In the genomic region with DNA sequence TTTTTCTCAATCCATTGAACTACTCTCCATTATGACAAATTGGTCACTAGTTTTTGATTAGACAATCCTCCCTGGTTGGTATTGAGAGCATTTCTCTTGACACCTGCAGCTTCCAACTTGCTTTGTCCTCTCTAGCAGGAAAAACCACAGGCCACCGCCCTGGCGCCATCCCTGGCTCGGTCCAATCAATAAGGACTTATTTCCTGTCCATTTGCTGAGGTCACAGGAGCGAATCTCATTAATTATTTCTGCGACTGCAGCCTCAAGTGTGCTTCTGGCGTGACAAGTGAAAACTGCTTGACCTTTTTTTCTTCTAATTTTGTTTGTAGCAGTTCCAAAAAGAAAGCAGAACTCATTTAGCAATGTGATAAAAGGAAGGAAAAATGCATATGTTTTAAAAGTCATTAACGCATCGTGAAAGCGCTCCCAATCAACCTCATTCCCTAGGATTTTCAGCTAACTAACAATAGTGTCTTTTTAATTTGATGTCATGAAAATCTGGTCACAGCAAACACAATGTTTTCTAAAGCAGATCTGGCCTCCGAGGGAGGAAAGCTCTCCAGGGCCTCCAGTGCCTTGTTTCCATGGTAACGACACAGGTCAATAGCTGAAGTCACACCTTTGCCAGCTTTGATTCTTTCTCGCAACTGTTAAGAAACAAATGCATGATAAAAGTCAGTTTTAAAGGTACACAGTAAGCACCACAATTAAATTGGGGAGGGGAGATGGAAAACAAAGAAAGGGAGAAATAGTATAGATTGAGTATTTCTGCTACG, we compare ENCODE assay signal across 11 cellular contexts. TPM values are rescaled to one million over a fixed set of nuclear protein-coding genes. Genes with fewer than 3 reads are reported as not detected.
DNase-seq lines count a peak whose midpoint lies in the region; ATAC-seq, FAIRE-seq and TF ChIP-seq lines count a peak whose summit lies in the region.
"Had no signal": no experiment of that assay in that cellular context is flagged by ENCODE, and none has a peak within 500 bp of the region (broad histone marks: within the 10 kb centered on the region; RNA-seq: fewer than 3 reads in every experiment).

No MANE protein-coding gene starts in this region.

- H3K4me3 ChIP-seq in K562 (no peak overlapping the region), mesenchymal stem cell (ENCODE audit: insufficient read depth in 1 of 2, low read depth in 1 of 2, low read length in 2 of 2) (no peak overlapping the region)
- H3K4me3 ChIP-seq: Peyer's patch had no signal

- H2BK12ac ChIP-seq in mesenchymal stem cell (ENCODE audit: low read length in 2 of 2), result no peak overlapping the region

- H2AFZ ChIP-seq in K562 (ENCODE audit: low read depth, low read length) (no peak overlapping the region), mesenchymal stem cell (ENCODE audit: low read depth, low read length) (no peak overlapping the region)

- H3K27me3 ChIP-seq in K562 (ENCODE audit: control insufficient read depth in 2 of 2, insufficient read depth in 2 of 2, low read length in 2 of 2), result no peaks in the 10 kb centered on the region
- no peaks in the 10 kb centered on the region for H3K27me3 ChIP-seq in mesenchymal stem cell (ENCODE audit: control insufficient read depth in 1 of 2, insufficient read depth in 1 of 2, low read length in 2 of 2)
- H3K27me3 ChIP-seq: Peyer's patch had no signal

- ATAC-seq in K562, result no peak
- no peak for ATAC-seq in HG03196 (IDR thresholded peaks at IDR 0.05; ENCODE audit: unreplicated experiment)

- H3K36me3 ChIP-seq in K562 (ENCODE audit: control insufficient read depth, insufficient read depth, low read length) (no peaks in the 10 kb centered on the region), mesenchymal stem cell (ENCODE audit: control insufficient read depth in 1 of 2, insufficient read depth in 2 of 2, low read depth in 1 of 2, low read length in 2 of 2) (peaks cover 0 to 6% of the 10 kb centered on the region in 2 experiments)
- H3K36me3 ChIP-seq: Peyer's patch had no signal

- H2BK15ac ChIP-seq in mesenchymal stem cell (ENCODE audit: low read depth, poor library complexity, severe bottlenecking), result no peak overlapping the region

- no peak overlapping the region for H4K8ac ChIP-seq in mesenchymal stem cell (ENCODE audit: low read length)

- H2BK120ac ChIP-seq in mesenchymal stem cell (ENCODE audit: low read depth, low read length), result no peak overlapping the region

- TF ChIP-seq RAD21 in K562 (CRISPR knock-in tag; conservative IDR thresholded peaks at IDR 0.05 in 1 of 2, IDR thresholded peaks at IDR 0.05 in 1 of 2), result no peak

- H3K4ac ChIP-seq in mesenchymal stem cell (ENCODE audit: low read depth in 1 of 2, low read length in 2 of 2), result no peak overlapping the region

- in situ Hi-C loops in K562 (cut with MboI), result no loop called here

- no peak for TF ChIP-seq EP300 in K562 (IDR thresholded peaks at IDR 0.05; ENCODE audit: low read length)

- no peak overlapping the region for H3K14ac ChIP-seq in mesenchymal stem cell (ENCODE audit: low read length in 2 of 2)

- H3K4me2 ChIP-seq in K562 (ENCODE audit: insufficient read depth, low read length) (no peak overlapping the region), mesenchymal stem cell (ENCODE audit: low read length, poor library complexity, severe bottlenecking) (no peak overlapping the region)

- no peaks in the 10 kb centered on the region for H3K79me2 ChIP-seq in K562 (ENCODE audit: control insufficient read depth, insufficient read depth, low read length)

- no peak for TF ChIP-seq POLR2A in K562 (conservative IDR thresholded peaks at IDR 0.05)

- intact Hi-C loops in K562 (cut with micrococcal nuclease), result no loop called here

- no peak overlapping the region for H2BK5ac ChIP-seq in mesenchymal stem cell (ENCODE audit: low read depth, low read length, poor library complexity, severe bottlenecking)

- CTCF ChIA-PET in K562 (lab: Yijun Ruan, JAX; ENCODE audit: low intra/inter-chr PET ratio), result no interaction called here

- no peaks in the 10 kb centered on the region for H4K20me1 ChIP-seq in K562 (replicated peaks; ENCODE audit: control insufficient read depth, insufficient read depth, low read length)

- H2AK5ac ChIP-seq in mesenchymal stem cell (ENCODE audit: low read length, severe bottlenecking), result peak overlapping the region; percentile 28

- H3K23ac ChIP-seq in mesenchymal stem cell (ENCODE audit: low read length in 2 of 2), result no peak overlapping the region

- DNase-seq in DMS153 treated with DMSO at 0.1 percent for 48 hours (lab: John Stamatoyannopoulos, UW; ENCODE audit: unreplicated experiment) (peak; percentile 93), NCI-H187 treated with DMSO at 0.1 percent for 48 hours (lab: John Stamatoyannopoulos, UW) (peak; percentile 75), K562 (ENCODE audit: extremely low read depth in 1 of 4, low spot score in 3 of 4) (peak in 2 of 4 experiments; percentile 17 to 21), mesenchymal stem cell (no peak), inferior parietal cortex (ENCODE audit: extremely low spot score) (no peak)
- DNase-seq in activated CD8-positive, alpha-beta memory T cell treated with anti-CD3 and anti-CD28 coated beads, Interleukin-2, amount 50 U/mL, for 4 hours, result no peak
- no peak for DNase-seq in activated CD4-positive, alpha-beta T cell treated with anti-CD3 and anti-CD28 coated beads for 1 hour
- DNase-seq: activated B cell treated with CpG ODN at 0.5 μM for 24 hours; activated naive CD4-positive, alpha-beta T cell treated with anti-CD3 and anti-CD28 coated beads, Interleukin-2, amount 50 U/mL, for 16 hours had no signal

- POLR2A ChIA-PET in K562 (lab: Yijun Ruan, JAX), result no interaction called here

- no peaks in the 10 kb centered on the region for H3K79me1 ChIP-seq in mesenchymal stem cell (replicated peaks; ENCODE audit: low read length, poor library complexity, severe bottlenecking)

- H3K27ac ChIP-seq in K562 (ENCODE audit: extremely low read depth, low read depth, low read length) (no peak overlapping the region), mesenchymal stem cell (ENCODE audit: low read length, poor library complexity, severe bottlenecking) (no peak overlapping the region)

- H3K4me1 ChIP-seq in K562 (replicated peaks in 1 of 2; ENCODE audit: control insufficient read depth in 2 of 2, insufficient read depth in 2 of 2, low read length in 2 of 2), result no peaks in the 10 kb centered on the region
- peaks cover 9% of the 10 kb centered on the region for H3K4me1 ChIP-seq in mesenchymal stem cell (ENCODE audit: control insufficient read depth, insufficient read depth, low read depth, low read length)

- no peak for TF ChIP-seq CTCF in K562 (IDR thresholded peaks at IDR 0.05 in 2 of 3, conservative IDR thresholded peaks at IDR 0.05 in 1 of 3; ENCODE audit: insufficient read depth in 2 of 3, low read depth in 1 of 3, low read length in 3 of 3)

- WGBS in K562 (ENCODE audit: insufficient coverage, low coverage, missing lambda C conversion rate), result 66% methylated on average over 13 of the region's 13 CpGs
- WGBS in mesenchymal stem cell, result 70% methylated on average over 12 of the region's 13 CpGs

- no peaks in the 10 kb centered on the region for H3K9me1 ChIP-seq in K562 (ENCODE audit: control insufficient read depth, insufficient read depth, low read length)

- no peak overlapping the region for H4K91ac ChIP-seq in mesenchymal stem cell (ENCODE audit: low read length)

- H3K9ac ChIP-seq in K562 (ENCODE audit: insufficient read depth in 1 of 2, low read depth in 2 of 2, low read length in 2 of 2) (no peak overlapping the region), mesenchymal stem cell (ENCODE audit: low read length) (no peak overlapping the region)

- H3K9me3 ChIP-seq in K562 (replicated peaks; ENCODE audit: control insufficient read depth, insufficient read depth, low read depth, low read length), result no peaks in the 10 kb centered on the region
- no peaks in the 10 kb centered on the region for H3K9me3 ChIP-seq in mesenchymal stem cell (ENCODE audit: control insufficient read depth, low read length)
- H3K9me3 ChIP-seq: Peyer's patch had no signal

- H3K18ac ChIP-seq in mesenchymal stem cell (ENCODE audit: low read depth in 1 of 2, low read length in 2 of 2), result no peak overlapping the region

- peak; percentile 11 for FAIRE-seq in K562 (lab: Jason Lieb, UNC)

- BruUV-seq in K562 (replicated peaks; lab: Mats Ljungman, UMichigan), result no TSS peak

TF ChIP-seq in K562, 482 proteins besides CTCF, POLR2A, EP300 and RAD21:
- TF ChIP-seq, protein P1, sequence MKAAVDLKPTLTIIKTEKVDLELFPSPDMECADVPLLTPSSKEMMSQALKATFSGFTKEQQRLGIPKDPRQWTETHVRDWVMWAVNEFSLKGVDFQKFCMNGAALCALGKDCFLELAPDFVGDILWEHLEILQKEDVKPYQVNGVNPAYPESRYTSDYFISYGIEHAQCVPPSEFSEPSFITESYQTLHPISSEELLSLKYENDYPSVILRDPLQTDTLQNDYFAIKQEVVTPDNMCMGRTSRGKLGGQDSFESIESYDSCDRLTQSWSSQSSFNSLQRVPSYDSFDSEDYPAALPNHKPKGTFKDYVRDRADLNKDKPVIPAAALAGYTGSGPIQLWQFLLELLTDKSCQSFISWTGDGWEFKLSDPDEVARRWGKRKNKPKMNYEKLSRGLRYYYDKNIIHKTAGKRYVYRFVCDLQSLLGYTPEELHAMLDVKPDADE (conservative IDR thresholded peaks at IDR 0.05; ENCODE audit: control insufficient read depth, low read depth, low read length), result no peak
- peak; percentile 89 for TF ChIP-seq RFX1 (IDR thresholded peaks at IDR 0.05)
- no peak for TF ChIP-seq BRD4 (IDR thresholded peaks at IDR 0.05)

RNA-seq across cellular contexts. Expression of a gene that starts 39.0 kb away (rescaled TPM):
- total RNA-seq in K562 (2011; cell fraction: chromatin; rRNA removed; ENCODE audit: low replicate concordance), result 5.7 and 9.5 TPM in 2 replicates
- total RNA-seq in K562 (2011; cell fraction: nucleolus; rRNA removed), result 7.0 and 7.8 TPM in 2 replicates
- total RNA-seq in K562 (2011; cell fraction: nucleoplasm; rRNA removed), result 5.8 and 6.0 TPM in 2 replicates
- total RNA-seq in K562 (2014; rRNA removed) (3.6 and 4.2 TPM in 2 replicates), K562 (2014; rRNA removed; fragmentation: Illumina TruSeq; extraction: Trizol) (3.6 and 4.0 TPM in 2 replicates), K562 (2015; rRNA removed; fragmentation: Illumina TruSeq; extraction: Trizol) (4.7 TPM in 2 replicates), K562 (2021) (7.4 and 8.4 TPM in 2 replicates)
- polyA plus RNA-seq in K562 (2011; rRNA removed) (1.9 and 2.4 TPM in 2 replicates), K562 (2014; fragmentation: Illumina TruSeq; extraction: Trizol) (3.3 and 3.8 TPM in 2 replicates), K562 (2014; fragmentation: Nextera tagmentation; extraction: Ambion mirVana) (1 to 10 TPM in 1 of 2 experiments, under 1 TPM in 1; 0.64 to 1.6 TPM), K562 (2014; rRNA removed) (2.5 and 3.5 TPM in 2 replicates)
- 2.0 and 3.0 TPM in 2 replicates for polyA plus RNA-seq in K562 (2011; cell fraction: cytosol; rRNA removed)
- polyA plus RNA-seq in K562 (2011; cell fraction: nucleus; rRNA removed), result 2.9 and 4.6 TPM in 2 replicates
- 1.6 and 3.1 TPM in 2 replicates for polyA plus RNA-seq in K562 (2012)
- 4.6 and 7.4 TPM in 2 replicates for polyA minus RNA-seq in K562 (2011; rRNA and poly(A)+ RNA removed)
- polyA minus RNA-seq in K562 (2011; cell fraction: cytosol; rRNA and poly(A)+ RNA removed), result 5.6 and 6.8 TPM in 2 replicates
- 3.2 and 3.4 TPM in 2 replicates for polyA minus RNA-seq in K562 (2011; cell fraction: nucleus; rRNA and poly(A)+ RNA removed)
- polyA plus RNA-seq in mesenchymal stem cell (2013, experiment 1 of 2), result 1.3 TPM
- 1.4 TPM for polyA plus RNA-seq in mesenchymal stem cell (2013, experiment 2 of 2)

Comparison
In these comparisons a context has a peak if more than half of its experiments do, and no peak if none do; other contexts are left out.
1. DNase-seq: peak in DMS153 treated with DMSO at 0.1 percent for 48 hours (single experiment) and NCI-H187 treated with DMSO at 0.1 percent for 48 hours (single experiment); none in mesenchymal stem cell (single experiment), inferior parietal cortex (single experiment), activated CD8-positive, alpha-beta memory T cell treated with anti-CD3 and anti-CD28 coated beads, Interleukin-2, amount 50 U/mL, for 4 hours (single experiment) and activated CD4-positive, alpha-beta T cell treated with anti-CD3 and anti-CD28 coated beads for 1 hour (single experiment).